In the genomic region with DNA sequence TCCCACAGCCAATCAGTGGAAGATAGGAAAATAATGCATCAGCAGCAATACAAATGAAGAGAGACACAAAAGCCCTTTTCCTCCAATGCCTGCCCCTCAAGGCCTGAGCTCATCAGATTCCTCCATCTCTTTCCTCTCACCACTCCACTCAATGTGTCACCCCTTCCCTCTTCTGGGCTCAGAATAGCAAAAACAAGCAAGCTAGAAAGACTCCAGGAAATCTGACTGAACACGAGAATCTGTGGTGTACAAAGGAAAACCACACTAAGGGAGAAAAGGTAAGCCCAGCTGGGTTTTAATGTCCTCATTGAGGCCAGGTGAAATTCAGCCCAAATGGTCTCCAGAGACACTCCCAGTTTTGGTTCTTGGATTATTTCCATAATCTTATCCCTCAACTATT, we compare ENCODE assay signal across 27 cellular contexts. TPM values are rescaled to one million over a fixed set of nuclear protein-coding genes. Genes with fewer than 3 reads are reported as not detected.
DNase-seq lines count a peak whose midpoint lies in the region; ATAC-seq lines count a peak whose summit lies in the region.
"Had no signal": no experiment of that assay in that cellular context is flagged by ENCODE, and none has a peak within 500 bp of the region (broad histone marks: within the 10 kb centered on the region; RNA-seq: fewer than 3 reads in every experiment).

No MANE protein-coding gene starts in this region.

- CTCF ChIA-PET in CD4-positive, alpha-beta memory T cell (lab: Charles Lee; ENCODE audit: partially characterized antibody), result interaction anchor here (1.3 kb wide), 1 partner anchor 24 kb away, joined by 3 read pairs; no protein-coding TSS in a partner anchor

- H3K4me1 Mint-ChIP-seq in activated naive CD8-positive, alpha-beta T cell treated with anti-CD3 and anti-CD28 coated beads, Interleukin-2, amount 10 ng/mL, durations not matched to agents 7 days and 5 days, result peaks cover 50% of the 10 kb centered on the region
- H3K4me1 Mint-ChIP-seq in activated naive CD8-positive, alpha-beta T cell treated with anti-CD3 and anti-CD28 coated beads for 36 hours, result peaks cover 23% of the 10 kb centered on the region
- peaks cover 5% of the 10 kb centered on the region for H3K4me1 Mint-ChIP-seq in T-helper 17 cell
- H3K4me1 Mint-ChIP-seq in stimulated activated effector memory CD8-positive, alpha-beta T cell treated with anti-CD3 and anti-CD28 coated beads, Interleukin-12 subunit alpha, Interleukin-12 subunit beta, amount 100 ng/mL, for 72 hours, result peaks cover 27% of the 10 kb centered on the region
- H3K4me1 Mint-ChIP-seq in CD4-positive, alpha-beta memory T cell, result peaks cover 5 to 17% (median 9%) of the 10 kb centered on the region in 4 donors
- H3K4me1 Mint-ChIP-seq: mesothelial cell of epicardium had no signal

- H3K27me3 Mint-ChIP-seq in activated naive CD8-positive, alpha-beta T cell treated with anti-CD3 and anti-CD28 coated beads, Interleukin-2, amount 10 ng/mL, durations not matched to agents 7 days and 5 days, result no peaks in the 10 kb centered on the region
- no peaks in the 10 kb centered on the region for H3K27me3 Mint-ChIP-seq in activated naive CD8-positive, alpha-beta T cell treated with anti-CD3 and anti-CD28 coated beads for 36 hours
- H3K27me3 Mint-ChIP-seq in T-helper 17 cell, result no peaks in the 10 kb centered on the region
- H3K27me3 Mint-ChIP-seq in CD4-positive, alpha-beta memory T cell, result no peaks in the 10 kb centered on the region
- H3K27me3 Mint-ChIP-seq: effector memory CD8-positive, alpha-beta T cell; naive thymus-derived CD8-positive, alpha-beta T cell; stimulated activated naive B cell treated with anti-CD40 and anti-IgM and Interleukin-4, amounts not matched to agents 10 μg/mL and 1 μg/mL and 100 μg/mL, for 72 hours had no signal

- ATAC-seq in activated naive CD8-positive, alpha-beta T cell treated with anti-CD3 and anti-CD28 coated beads, Interleukin-2, amount 10 ng/mL, durations not matched to agents 7 days and 5 days (ENCODE audit: low read depth), result no peak
- ATAC-seq in HG02610 (IDR thresholded peaks at IDR 0.05; ENCODE audit: unreplicated experiment) (peak; percentile 72), T-helper 17 cell (no peak), HG03025 (IDR thresholded peaks at IDR 0.05; ENCODE audit: low FRiP score, unreplicated experiment) (no peak), GM19395 (IDR thresholded peaks at IDR 0.05; ENCODE audit: unreplicated experiment) (no peak)
- ATAC-seq in stimulated activated effector memory CD8-positive, alpha-beta T cell treated with anti-CD3 and anti-CD28 coated beads, Interleukin-12 subunit alpha, Interleukin-12 subunit beta, amount 100 ng/mL, for 72 hours, result peak; percentile 64
- ATAC-seq: effector memory CD8-positive, alpha-beta T cell; gastroesophageal sphincter; left ventricle myocardium superior; naive thymus-derived CD8-positive, alpha-beta T cell; stimulated activated naive B cell treated with anti-CD40 and anti-IgM and Interleukin-4, amounts not matched to agents 10 μg/mL and 1 μg/mL and 100 μg/mL, for 72 hours had no signal

- H3K27me3 ChIP-seq in CD4-positive, alpha-beta memory T cell (ENCODE audit: insufficient read depth, low read length), result no peaks in the 10 kb centered on the region
- H3K27me3 ChIP-seq: BE2C, esophagus squamous epithelium, gastroesophageal sphincter, SJSA1, spleen, testis had no signal

- H3K36me3 ChIP-seq in CD4-positive, alpha-beta memory T cell (ENCODE audit: insufficient read depth, low read length), result no peaks in the 10 kb centered on the region
- H3K36me3 ChIP-seq: BE2C, esophagus squamous epithelium, gastroesophageal sphincter, SJSA1, spleen had no signal

- H3K4me1 ChIP-seq in CD4-positive, alpha-beta memory T cell (ENCODE audit: insufficient read depth, low read length), result peaks cover 8% of the 10 kb centered on the region
- H3K4me1 ChIP-seq: BE2C, SJSA1, testis had no signal

- no peaks in the 10 kb centered on the region for H3K9me3 ChIP-seq in T-helper 17 cell (ENCODE audit: control insufficient read depth, low read length, poor library complexity, severe bottlenecking)
- no peaks in the 10 kb centered on the region for H3K9me3 ChIP-seq in CD4-positive, alpha-beta memory T cell (ENCODE audit: control insufficient read depth in 1 of 2, low read length in 2 of 2)
- H3K9me3 ChIP-seq: BE2C, esophagus squamous epithelium, gastroesophageal sphincter, SJSA1, spleen, testis had no signal

- H3K4me3 Mint-ChIP-seq in activated naive CD8-positive, alpha-beta T cell treated with anti-CD3 and anti-CD28 coated beads, Interleukin-2, amount 10 ng/mL, durations not matched to agents 7 days and 5 days, result peak overlapping the region; percentile 61
- H3K4me3 Mint-ChIP-seq in activated naive CD8-positive, alpha-beta T cell treated with anti-CD3 and anti-CD28 coated beads for 36 hours, result no peak overlapping the region
- H3K4me3 Mint-ChIP-seq in T-helper 17 cell, result no peak overlapping the region
- H3K4me3 Mint-ChIP-seq in stimulated activated effector memory CD8-positive, alpha-beta T cell treated with anti-CD3 and anti-CD28 coated beads, Interleukin-12 subunit alpha, Interleukin-12 subunit beta, amount 100 ng/mL, for 72 hours, result no peak overlapping the region
- H3K4me3 Mint-ChIP-seq in CD4-positive, alpha-beta memory T cell, result no peak overlapping the region
- H3K4me3 Mint-ChIP-seq: effector memory CD8-positive, alpha-beta T cell; mesothelial cell of epicardium; stimulated activated naive B cell treated with anti-CD40 and anti-IgM and Interleukin-4, amounts not matched to agents 10 μg/mL and 1 μg/mL and 100 μg/mL, for 72 hours had no signal

- intact Hi-C loops in CD4-positive, alpha-beta memory T cell (cut with micrococcal nuclease), result no loop called here

- no peak overlapping the region for H3K4me3 ChIP-seq in CD4-positive, alpha-beta memory T cell (ENCODE audit: low read length in 2 of 2)
- H3K4me3 ChIP-seq: esophagus squamous epithelium, gastroesophageal sphincter, GM23248, SJSA1, spleen, testis had no signal

- peaks cover 12% of the 10 kb centered on the region for H3K36me3 Mint-ChIP-seq in activated naive CD8-positive, alpha-beta T cell treated with anti-CD3 and anti-CD28 coated beads, Interleukin-2, amount 10 ng/mL, durations not matched to agents 7 days and 5 days
- H3K36me3 Mint-ChIP-seq in activated naive CD8-positive, alpha-beta T cell treated with anti-CD3 and anti-CD28 coated beads for 36 hours, result peaks cover 6% of the 10 kb centered on the region
- no peaks in the 10 kb centered on the region for H3K36me3 Mint-ChIP-seq in T-helper 17 cell (ENCODE audit: low read depth)
- no peaks in the 10 kb centered on the region for H3K36me3 Mint-ChIP-seq in stimulated activated effector memory CD8-positive, alpha-beta T cell treated with anti-CD3 and anti-CD28 coated beads, Interleukin-12 subunit alpha, Interleukin-12 subunit beta, amount 100 ng/mL, for 72 hours
- H3K36me3 Mint-ChIP-seq in CD4-positive, alpha-beta memory T cell, result no peaks in the 10 kb centered on the region
- H3K36me3 Mint-ChIP-seq: mesothelial cell of epicardium; stimulated activated naive B cell treated with anti-CD40 and anti-IgM and Interleukin-4, amounts not matched to agents 10 μg/mL and 1 μg/mL and 100 μg/mL, for 72 hours had no signal

- H3K27ac Mint-ChIP-seq in activated naive CD8-positive, alpha-beta T cell treated with anti-CD3 and anti-CD28 coated beads, Interleukin-2, amount 10 ng/mL, durations not matched to agents 7 days and 5 days, result peak overlapping the region; percentile 66
- H3K27ac Mint-ChIP-seq in activated naive CD8-positive, alpha-beta T cell treated with anti-CD3 and anti-CD28 coated beads for 36 hours, result no peak overlapping the region
- peak overlapping the region; percentile 34 for H3K27ac Mint-ChIP-seq in T-helper 17 cell
- peak overlapping the region; percentile 63 for H3K27ac Mint-ChIP-seq in stimulated activated effector memory CD8-positive, alpha-beta T cell treated with anti-CD3 and anti-CD28 coated beads, Interleukin-12 subunit alpha, Interleukin-12 subunit beta, amount 100 ng/mL, for 72 hours
- peak overlapping the region in 1 of 7 donors; percentile 3 for H3K27ac Mint-ChIP-seq in CD4-positive, alpha-beta memory T cell
- H3K27ac Mint-ChIP-seq: mesothelial cell of epicardium; stimulated activated naive B cell treated with anti-CD40 and anti-IgM and Interleukin-4, amounts not matched to agents 10 μg/mL and 1 μg/mL and 100 μg/mL, for 72 hours had no signal

- no peak for DNase-seq in activated naive CD8-positive, alpha-beta T cell treated with anti-CD3 and anti-CD28 coated beads, Interleukin-2, amount 10 ng/mL, durations not matched to agents 7 days and 5 days
- no peak for DNase-seq in activated naive CD8-positive, alpha-beta T cell treated with anti-CD3 and anti-CD28 coated beads for 36 hours
- no peak for DNase-seq in T-helper 17 cell
- DNase-seq in stimulated activated effector memory CD8-positive, alpha-beta T cell treated with anti-CD3 and anti-CD28 coated beads, Interleukin-12 subunit alpha, Interleukin-12 subunit beta, amount 100 ng/mL, for 72 hours (ENCODE audit: low spot score in 2 of 2), result no peak
- DNase-seq in CD4-positive, alpha-beta memory T cell, result no peak
- DNase-seq: activated CD4-positive, alpha-beta T cell treated with anti-CD3 and anti-CD28 coated beads for 4 hours; activated CD8-positive, alpha-beta memory T cell treated with anti-CD3 and anti-CD28 coated beads, Interleukin-2, amount 50 U/mL, for 48 hours; activated gamma-delta T cell; BE2C; effector memory CD8-positive, alpha-beta T cell; esophagus squamous epithelium; GM23248; hypothalamus; left ventricle myocardium superior; MV-4-11; naive thymus-derived CD8-positive, alpha-beta T cell; NCI-H510A treated with DMSO at 0.1 percent for 48 hours; spleen; stimulated activated CD4-positive, alpha-beta T cell treated with anti-CD3 and anti-CD28 coated beads, Interleukin-4, amount 100 ng/mL, for 1 hour; stimulated activated naive B cell treated with anti-CD40 and anti-IgM and Interleukin-4, amounts not matched to agents 10 μg/mL and 1 μg/mL and 100 μg/mL, for 72 hours; testis had no signal

- no peaks in the 10 kb centered on the region for H3K9me3 Mint-ChIP-seq in activated naive CD8-positive, alpha-beta T cell treated with anti-CD3 and anti-CD28 coated beads, Interleukin-2, amount 10 ng/mL, durations not matched to agents 7 days and 5 days
- H3K9me3 Mint-ChIP-seq in activated naive CD8-positive, alpha-beta T cell treated with anti-CD3 and anti-CD28 coated beads for 36 hours, result no peaks in the 10 kb centered on the region
- H3K9me3 Mint-ChIP-seq in stimulated activated effector memory CD8-positive, alpha-beta T cell treated with anti-CD3 and anti-CD28 coated beads, Interleukin-12 subunit alpha, Interleukin-12 subunit beta, amount 100 ng/mL, for 72 hours, result no peaks in the 10 kb centered on the region
- no peaks in the 10 kb centered on the region for H3K9me3 Mint-ChIP-seq in CD4-positive, alpha-beta memory T cell
- H3K9me3 Mint-ChIP-seq: effector memory CD8-positive, alpha-beta T cell; naive thymus-derived CD8-positive, alpha-beta T cell; stimulated activated naive B cell treated with anti-CD40 and anti-IgM and Interleukin-4, amounts not matched to agents 10 μg/mL and 1 μg/mL and 100 μg/mL, for 72 hours had no signal

- POLR2A ChIA-PET in activated naive CD8-positive, alpha-beta T cell treated with anti-CD3 and anti-CD28 coated beads, Interleukin-2, amount 10 ng/mL, durations not matched to agents 7 days and 5 days (lab: Charles Lee), result interaction anchor here (1.0 to 1.4 kb wide), 2 partner anchors 11 to 16 kb away, joined by 3 to 4 read pairs; a partner anchor contains a TSS
- POLR2A ChIA-PET in CD4-positive, alpha-beta memory T cell (lab: Charles Lee; ENCODE audit: partially characterized antibody), result no interaction called here

- H3K27ac ChIP-seq in CD4-positive, alpha-beta memory T cell (ENCODE audit: low read depth, low read length), result no peak overlapping the region
- H3K27ac ChIP-seq: esophagus squamous epithelium, gastroesophageal sphincter, GM23248, SJSA1, spleen, testis had no signal

RNA-seq across cellular contexts. Expression of gene ARHGEF9, which starts 46.3 kb away (rescaled TPM):
- total RNA-seq in activated naive CD8-positive, alpha-beta T cell treated with anti-CD3 and anti-CD28 coated beads, Interleukin-2, amount 10 ng/mL, durations not matched to agents 7 days and 5 days, result 10 to 100 TPM; 32.3 to 34.2 TPM
- 10 to 100 TPM; 13.3 to 14.7 TPM for total RNA-seq in activated naive CD8-positive, alpha-beta T cell treated with anti-CD3 and anti-CD28 coated beads for 36 hours
- total RNA-seq in T-helper 17 cell, result 10 to 100 TPM; 15.2 to 16.2 TPM
- total RNA-seq in CD4-positive, alpha-beta memory T cell, result 10 to 100 TPM; 23.1 to 27.4 TPM
- 1 to 10 TPM; 4.4 to 4.7 TPM for polyA plus RNA-seq in CD4-positive, alpha-beta memory T cell

Comparison
In these comparisons a context has a peak if more than half of its experiments do, and no peak if none do; other contexts are left out.
1. ATAC-seq: peak in HG02610 (single experiment) and stimulated activated effector memory CD8-positive, alpha-beta T cell treated with anti-CD3 and anti-CD28 coated beads, Interleukin-12 subunit alpha, Interleukin-12 subunit beta, amount 100 ng/mL, for 72 hours (single experiment); none in activated naive CD8-positive, alpha-beta T cell treated with anti-CD3 and anti-CD28 coated beads, Interleukin-2, amount 10 ng/mL, durations not matched to agents 7 days and 5 days (single experiment), T-helper 17 cell (single experiment), HG03025 (single experiment) and GM19395 (single experiment).